Comparison of ENCODE assay signal across 27 cellular contexts in genomic region chr10:37704566-37704965, GRCh38.
DNase-seq lines count a peak whose midpoint lies in the region; ATAC-seq, FAIRE-seq and TF ChIP-seq lines count a peak whose summit lies in the region.
"Had no signal": no experiment of that assay in that cellular context is flagged by ENCODE, and none has a peak within 500 bp of the region (broad histone marks: within the 10 kb centered on the region; RNA-seq: fewer than 3 reads in every experiment).

No MANE protein-coding gene starts in this region.

- FAIRE-seq in urothelium cell line (lab: Jason Lieb, UNC): peak; percentile 46
- FAIRE-seq: A204.1, GM12892, GM19239 had no signal

- H3K79me2 ChIP-seq in trophoblast cell (ENCODE audit: control insufficient read depth, insufficient read depth, low read length, poor library complexity): no peaks in the 10 kb centered on the region

- H3K18ac ChIP-seq in trophoblast cell (ENCODE audit: low read length): no peak overlapping the region

- peaks cover 45% of the 10 kb centered on the region for H3K9me3 Mint-ChIP-seq in chondrocyte (ENCODE audit: low read depth)

- H3K9me3 ChIP-seq in BLaER1 (no peaks in the 10 kb centered on the region), trophoblast cell (ENCODE audit: insufficient read depth, low read depth, low read length) (peaks cover 58% of the 10 kb centered on the region)
- H3K9me3 ChIP-seq: SJSA1 had no signal

- no peak overlapping the region for H4K91ac ChIP-seq in trophoblast cell (ENCODE audit: low read depth, low read length)

- H3K4me1 Mint-ChIP-seq in chondrocyte (ENCODE audit: low read depth): no peaks in the 10 kb centered on the region

- H3K14ac ChIP-seq in trophoblast cell (ENCODE audit: low read length): no peak overlapping the region

- H3K9ac ChIP-seq in BLaER1 (no peak overlapping the region), trophoblast cell (ENCODE audit: low read length) (no peak overlapping the region)

- no peak overlapping the region for H3K4me3 Mint-ChIP-seq in chondrocyte (ENCODE audit: unreplicated experiment)
- H3K4me3 Mint-ChIP-seq: CD8-positive, alpha-beta T cell had no signal

- TF ChIP-seq CTCF in chondrocyte (IDR thresholded peaks at IDR 0.05): no peak

- DNase-seq in chondrocyte (ENCODE audit: low spot score) (peak; percentile 83), trophoblast cell (no peak), urothelium cell line (ENCODE audit: low spot score) (no peak), NCI-H1417 treated with DMSO at 0.1 percent for 48 hours (lab: John Stamatoyannopoulos, UW) (no peak), DMS79 (lab: John Stamatoyannopoulos, UW) (no peak)
- DNase-seq: AML-193; CD8-positive, alpha-beta T cell; DMS 273 treated with DMSO at 0.1 percent for 48 hours; DMS79 treated with DMSO at 0.1 percent for 48 hours; GF-D8; NCI-H1092; NCI-H1436; NCI-H187 treated with DMSO at 0.1 percent for 48 hours; NCI-H2107; NCI-H524 treated with DMSO at 0.1 percent for 48 hours; NCI-H82; NK-92 treated with Interleukin-12 subunit alpha and Interleukin-12 subunit beta, amount 100 ng/mL, for 24 hours; PC-3 had no signal

- no peak overlapping the region for H3K23ac ChIP-seq in trophoblast cell (ENCODE audit: low read length)

- H2BK120ac ChIP-seq in trophoblast cell (ENCODE audit: insufficient read depth, low read length, poor library complexity): no peak overlapping the region

- H3K27me3 Mint-ChIP-seq in chondrocyte (ENCODE audit: low read depth): no peaks in the 10 kb centered on the region

- H3K4me2 ChIP-seq in BLaER1 (peak overlapping the region; percentile 62), trophoblast cell (ENCODE audit: low read length) (no peak overlapping the region)

- no peak overlapping the region for H2BK5ac ChIP-seq in trophoblast cell (ENCODE audit: low read depth, low read length, poor library complexity)

- ATAC-seq in HG02759 (IDR thresholded peaks at IDR 0.05; ENCODE audit: unreplicated experiment): no peak
- ATAC-seq: CD8-positive, alpha-beta T cell; HCT116; PC-3 had no signal

- H3K36me3 Mint-ChIP-seq in chondrocyte (ENCODE audit: low read depth): no peaks in the 10 kb centered on the region
- H3K36me3 Mint-ChIP-seq: CD8-positive, alpha-beta T cell had no signal

- 0 out of 2 replicates have a peak overlapping the region, but pooled peaks have one; percentile 25 for H3K27ac ChIP-seq in BLaER1
- no peak overlapping the region for H3K27ac ChIP-seq in trophoblast cell (ENCODE audit: low read depth, low read length)
- H3K27ac ChIP-seq: C4-2B, HL-60, SJSA1 had no signal

- no peak overlapping the region for H2BK12ac ChIP-seq in trophoblast cell (ENCODE audit: low read length)

- no peak overlapping the region for H3K27ac Mint-ChIP-seq in chondrocyte (ENCODE audit: unreplicated experiment)
- H3K27ac Mint-ChIP-seq: CD8-positive, alpha-beta T cell had no signal

- no peak overlapping the region for H4K12ac ChIP-seq in trophoblast cell (ENCODE audit: low read depth, low read length)

- H4K20me1 ChIP-seq in BLaER1: no peaks in the 10 kb centered on the region

- no peaks in the 10 kb centered on the region for H3K36me3 ChIP-seq in BLaER1
- no peaks in the 10 kb centered on the region for H3K36me3 ChIP-seq in trophoblast cell (ENCODE audit: control insufficient read depth in 1 of 2, insufficient read depth in 2 of 2, low read length in 2 of 2)
- H3K36me3 ChIP-seq: SJSA1 had no signal

- no peaks in the 10 kb centered on the region for H3K27me3 ChIP-seq in BLaER1
- no peaks in the 10 kb centered on the region for H3K27me3 ChIP-seq in trophoblast cell (ENCODE audit: insufficient read depth, low read length)
- H3K27me3 ChIP-seq: SJSA1 had no signal

- H3K4ac ChIP-seq in trophoblast cell (ENCODE audit: low read depth, low read length): no peak overlapping the region

- H3K4me1 ChIP-seq in BLaER1 (peaks cover 59% of the 10 kb centered on the region), trophoblast cell (ENCODE audit: control insufficient read depth in 1 of 2, insufficient read depth in 2 of 2, low read length in 2 of 2) (no peaks in the 10 kb centered on the region)
- H3K4me1 ChIP-seq: SJSA1 had no signal

- no peak overlapping the region for H2AFZ ChIP-seq in trophoblast cell (ENCODE audit: insufficient read depth, low read length, poor library complexity)

- H3K79me1 ChIP-seq in trophoblast cell (ENCODE audit: low read length): no peaks in the 10 kb centered on the region

- no peak overlapping the region for H2AK5ac ChIP-seq in trophoblast cell (ENCODE audit: low read length)

- H3K4me3 ChIP-seq in BLaER1 (no peak overlapping the region), trophoblast cell (ENCODE audit: low read depth, low read length) (peak overlapping the region; percentile 0)
- H3K4me3 ChIP-seq: SJSA1 had no signal

- no CpG with 5 or more reads among the region's 4 CpGs for WGBS in trophoblast cell (ENCODE audit: extremely low coverage, insufficient coverage, insufficient read length)

- no peak overlapping the region for H4K8ac ChIP-seq in trophoblast cell (ENCODE audit: low read depth, low read length)
